30 cellular contexts compared by ENCODE assay signal in the genomic region with DNA sequence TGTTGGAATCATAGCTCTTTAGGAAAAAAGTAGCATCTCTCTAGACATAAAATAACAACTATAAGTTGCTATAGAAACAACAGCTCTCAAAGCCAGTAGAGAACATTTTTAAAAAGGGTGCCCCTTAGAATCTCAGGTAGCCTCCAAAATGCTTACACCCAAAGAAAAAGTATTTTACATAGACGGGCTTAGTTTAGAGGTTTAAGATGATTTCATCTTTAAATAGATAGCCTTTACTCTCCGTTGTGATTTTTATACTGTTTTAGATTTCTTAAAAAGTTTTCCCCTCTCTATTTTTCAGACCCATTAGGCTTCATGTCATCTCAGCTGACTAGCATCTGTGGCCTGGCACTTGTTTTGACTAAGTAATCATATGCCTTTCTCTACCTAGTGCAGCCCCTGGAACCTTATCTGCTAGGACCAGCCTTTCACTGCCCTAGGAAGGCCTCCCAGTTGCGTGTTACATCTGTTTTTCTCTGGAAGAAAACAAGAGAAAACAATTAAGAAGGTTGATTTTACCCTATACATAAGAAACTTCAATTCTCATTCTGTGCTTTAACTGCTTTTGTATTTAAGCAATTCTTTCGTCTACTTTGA.
"Had no signal": no experiment of that assay in that cellular context is flagged by ENCODE, and none has a peak within 500 bp of the region (broad histone marks: within the 10 kb centered on the region; RNA-seq: fewer than 3 reads in every experiment).

No MANE protein-coding gene starts in this region.

- H3K27me3 Mint-ChIP-seq: activated CD4-positive, alpha-beta T cell treated with anti-CD3 and anti-CD28 coated beads, Interleukin-2, amount 10 ng/mL, durations not matched to agents 24 days and 14 days; activated CD8-positive, alpha-beta T cell treated with anti-CD3 and anti-CD28 coated beads for 36 hours; activated naive CD8-positive, alpha-beta T cell; activated naive CD8-positive, alpha-beta T cell treated with anti-CD3 and anti-CD28 coated beads, Interleukin-2, amount 50 U/mL, for 24 hours; T-cell; T-helper 17 cell had no signal

- H3K27ac ChIP-seq: PC-9, RWPE1, WERI-Rb-1 had no signal

- H3K9me3 Mint-ChIP-seq: activated naive CD8-positive, alpha-beta T cell treated with anti-CD3 and anti-CD28 coated beads, Interleukin-2, amount 50 U/mL, for 24 hours; T-cell had no signal

- H3K4me3 Mint-ChIP-seq: activated CD4-positive, alpha-beta T cell treated with anti-CD3 and anti-CD28 coated beads, Interleukin-2, amount 10 ng/mL, durations not matched to agents 24 days and 14 days; activated CD8-positive, alpha-beta T cell treated with anti-CD3 and anti-CD28 coated beads for 36 hours; activated naive CD8-positive, alpha-beta T cell; activated naive CD8-positive, alpha-beta T cell treated with anti-CD3 and anti-CD28 coated beads, Interleukin-2, amount 50 U/mL, for 24 hours; activated T-cell treated with anti-CD3 and anti-CD28 coated beads, Interleukin-2, amount 50 U/mL, for 72 hours; T-cell; T-helper 17 cell had no signal

- ATAC-seq: activated CD8-positive, alpha-beta T cell treated with anti-CD3 and anti-CD28 coated beads for 36 hours; activated naive CD8-positive, alpha-beta T cell treated with anti-CD3 and anti-CD28 coated beads, Interleukin-2, amount 50 U/mL, for 24 hours; activated T-cell treated with anti-CD3 and anti-CD28 coated beads, Interleukin-2, amount 50 U/mL, for 72 hours; Right ventricle myocardium inferior; SK-N-SH treated with all-trans-retinoic acid at 6 μM for 48 hours; T-cell; T-helper 17 cell had no signal

- H3K27ac Mint-ChIP-seq: activated naive CD8-positive, alpha-beta T cell; brain; T-helper 17 cell had no signal

- H3K36me3 ChIP-seq: WERI-Rb-1 had no signal

- DNase-seq: activated CD4-positive, alpha-beta T cell treated with anti-CD3 and anti-CD28 coated beads for 1 hour; activated CD4-positive, alpha-beta T cell treated with anti-CD3 and anti-CD28 coated beads, Interleukin-2, amount 10 ng/mL, durations not matched to agents 24 days and 14 days; activated CD4-positive, alpha-beta T cell treated with anti-CD3 and anti-CD28 coated beads, Interleukin-2, amount 50 U/mL, for 4 hours; activated CD4-positive, CD25-positive, alpha-beta regulatory T cell; activated CD8-positive, alpha-beta T cell treated with anti-CD3 and anti-CD28 coated beads for 36 hours; activated gamma-delta T cell; activated naive CD4-positive, alpha-beta T cell treated with Interleukin-2 at 50 U/mL for 16 hours; activated naive CD8-positive, alpha-beta T cell treated with anti-CD3 and anti-CD28 coated beads, Interleukin-2, amount 50 U/mL, for 24 hours; activated T-cell treated with anti-CD3 and anti-CD28 coated beads, Interleukin-2, amount 50 U/mL, for 1 hour; activated T-cell treated with anti-CD3 and anti-CD28 coated beads, Interleukin-2, amount 50 U/mL, for 72 hours; anterior cingulate cortex; central memory CD4-positive, alpha-beta T cell; NCI-H1092 treated with DMSO at 0.1 percent for 48 hours; NCI-H1417 treated with DMSO at 0.1 percent for 48 hours; NCI-H187 treated with DMSO at 0.1 percent for 48 hours; NCI-H2081; NCI-H2171 treated with DMSO at 0.1 percent for 48 hours; NCI-H2227 treated with DMSO at 0.1 percent for 48 hours; NCI-H446; NCI-H510A treated with DMSO at 0.1 percent for 48 hours; PC-9; SIG-M5; T-cell; T-helper 17 cell; WERI-Rb-1 had no signal

- H3K4me3 ChIP-seq: PC-9 had no signal

- H3K36me3 Mint-ChIP-seq: brain had no signal
